1 cellular context compared by ENCODE assay signal in genomic region chr14:37150414-37150813, GRCh38.
TF ChIP-seq lines count a peak whose summit lies in the region.

No MANE protein-coding gene starts in this region.

TF ChIP-seq in K562, 482 proteins besides CTCF, POLR2A, EP300 and RAD21 (continued from another document):
- TF ChIP-seq ZBTB49 (CRISPR knock-in tag; IDR thresholded peaks at IDR 0.05; ENCODE audit: borderline replicate concordance) (no peak), GTF3C2 (IDR thresholded peaks at IDR 0.05; ENCODE audit: borderline replicate concordance, extremely low read depth, insufficient read length) (no peak), ZNF174 (CRISPR knock-in tag; IDR thresholded peaks at IDR 0.05) (no peak), EP400 (IDR thresholded peaks at IDR 0.05) (0 out of 2 replicates have a peak, but pooled peaks have one; percentile 13), FOXK2 (conservative IDR thresholded peaks at IDR 0.05 in 1 of 2, IDR thresholded peaks at IDR 0.05 in 1 of 2; ENCODE audit: low read depth in 2 of 2) (no peak), ARID3A (IDR thresholded peaks at IDR 0.05; ENCODE audit: borderline replicate concordance, low read depth, low read length) (peak; percentile 66), XRCC3 (IDR thresholded peaks at IDR 0.05) (no peak), ZNF217 (CRISPR knock-in tag; IDR thresholded peaks at IDR 0.05) (no peak), TBP (optimal IDR thresholded peaks at IDR 0.05; ENCODE audit: low read depth, low read length) (no peak), ZNF282 (CRISPR knock-in tag; IDR thresholded peaks at IDR 0.05) (no peak), PRPF4 (IDR thresholded peaks at IDR 0.05; ENCODE audit: insufficient read depth, low read depth, low read length, poor library complexity, severe bottlenecking) (no peak), SAP30 (IDR thresholded peaks at IDR 0.05; ENCODE audit: borderline replicate concordance, insufficient read depth, low read depth, low read length, poor library complexity, severe bottlenecking) (no peak), ZNF143 (CRISPR knock-in tag; IDR thresholded peaks at IDR 0.05) (no peak), ZBTB43 (CRISPR knock-in tag; IDR thresholded peaks at IDR 0.05) (no peak), SMAD1 (IDR thresholded peaks at IDR 0.05; ENCODE audit: low read depth, low read length, partially characterized antibody) (no peak), SNRNP70 (optimal IDR thresholded peaks at IDR 0.05; ENCODE audit: low read depth, low read length) (no peak)
